ENCODE assay signal across 16 cellular contexts in genomic region chr2:164815071-164815793, GRCh38. TPM values are rescaled to one million over a fixed set of nuclear protein-coding genes. Genes with fewer than 3 reads are reported as not detected.
DNase-seq lines count a peak whose midpoint lies in the region; TF ChIP-seq lines count a peak whose summit lies in the region.
"Had no signal": no experiment of that assay in that cellular context is flagged by ENCODE, and none has a peak within 500 bp of the region (broad histone marks: within the 10 kb centered on the region; RNA-seq: fewer than 3 reads in every experiment).

No MANE protein-coding gene starts in this region.

- H3K4me3 ChIP-seq in mesendoderm (ENCODE audit: low read length): no peak overlapping the region
- no peak overlapping the region for H3K4me3 ChIP-seq in stomach
- no peak overlapping the region for H3K4me3 ChIP-seq in tibial artery
- no peak overlapping the region for H3K4me3 ChIP-seq in vagina
- no peak overlapping the region for H3K4me3 ChIP-seq in left ventricle myocardium inferior
- H3K4me3 ChIP-seq: GM23338 had no signal

- H3K79me1 ChIP-seq in mesendoderm (ENCODE audit: low read length): no peaks in the 10 kb centered on the region

- TF ChIP-seq POLR2A in stomach (IDR thresholded peaks at IDR 0.05) (no peak), vagina (IDR thresholded peaks at IDR 0.05) (no peak)

- H2BK120ac ChIP-seq in mesendoderm (ENCODE audit: low read depth, low read length): no peak overlapping the region

- intact Hi-C loops in stomach (cut with DNase I; ENCODE audit: low total_unique reads) (no loop called here), tibial artery (cut with DNase I; ENCODE audit: low total_unique reads) (no loop called here), vagina (cut with DNase I) (no loop called here), left ventricle myocardium inferior (cut with micrococcal nuclease) (no loop called here)

- H3K4ac ChIP-seq in mesendoderm (ENCODE audit: low read depth, low read length): peak overlapping the region; percentile 55

- TF ChIP-seq EP300 in stomach (IDR thresholded peaks at IDR 0.05): no peak

- no peak overlapping the region for H2BK5ac ChIP-seq in mesendoderm (ENCODE audit: low read length)

- H3K27ac Mint-ChIP-seq in mesothelial cell of epicardium: no peak overlapping the region
- H3K27ac Mint-ChIP-seq: CD4-positive, CD25-positive, alpha-beta regulatory T cell; CD8-positive, alpha-beta memory T cell; GM23338; HFFc6 had no signal

- H3K36me3 Mint-ChIP-seq in mesothelial cell of epicardium: no peaks in the 10 kb centered on the region
- H3K36me3 Mint-ChIP-seq: CD4-positive, CD25-positive, alpha-beta regulatory T cell; CD8-positive, alpha-beta memory T cell had no signal

- H3K4me1 ChIP-seq in mesendoderm (ENCODE audit: control insufficient read depth, low read depth, low read length): peaks cover 1% of the 10 kb centered on the region
- peaks cover 0 to 48% (median 21%) of the 10 kb centered on the region in 4 donors for H3K4me1 ChIP-seq in stomach
- peaks cover 0 to 82% (median 13%) of the 10 kb centered on the region in 4 donors for H3K4me1 ChIP-seq in tibial artery
- H3K4me1 ChIP-seq in vagina: peaks cover 9% of the 10 kb centered on the region
- peaks cover 55% of the 10 kb centered on the region for H3K4me1 ChIP-seq in left ventricle myocardium inferior
- H3K4me1 ChIP-seq: BE2C had no signal

- no peaks in the 10 kb centered on the region for H3K36me3 ChIP-seq in mesendoderm (ENCODE audit: control insufficient read depth, insufficient read depth, low read length)
- no peaks in the 10 kb centered on the region for H3K36me3 ChIP-seq in stomach
- no peaks in the 10 kb centered on the region for H3K36me3 ChIP-seq in tibial artery
- H3K36me3 ChIP-seq in vagina: no peaks in the 10 kb centered on the region
- no peaks in the 10 kb centered on the region for H3K36me3 ChIP-seq in left ventricle myocardium inferior
- H3K36me3 ChIP-seq: BE2C had no signal

- no peaks in the 10 kb centered on the region for H3K27me3 ChIP-seq in mesendoderm (ENCODE audit: insufficient read depth, low read length, poor library complexity)
- H3K27me3 ChIP-seq in stomach: no peaks in the 10 kb centered on the region
- H3K27me3 ChIP-seq in tibial artery: no peaks in the 10 kb centered on the region
- no peaks in the 10 kb centered on the region for H3K27me3 ChIP-seq in vagina
- no peaks in the 10 kb centered on the region for H3K27me3 ChIP-seq in left ventricle myocardium inferior (ENCODE audit: low read depth)
- H3K27me3 ChIP-seq: BE2C had no signal

- H3K4me3 Mint-ChIP-seq in mesothelial cell of epicardium: no peak overlapping the region
- H3K4me3 Mint-ChIP-seq: CD4-positive, CD25-positive, alpha-beta regulatory T cell; CD8-positive, alpha-beta memory T cell; GM23338; HFFc6 had no signal

- H3K9me3 Mint-ChIP-seq in mesothelial cell of epicardium: no peaks in the 10 kb centered on the region
- H3K9me3 Mint-ChIP-seq: GM23338, HFFc6 had no signal

- H2AK5ac ChIP-seq in mesendoderm (ENCODE audit: low read length): no peak overlapping the region

- H3K27ac ChIP-seq in VCaP: peak overlapping the region; percentile 46
- no peak overlapping the region for H3K27ac ChIP-seq in mesendoderm (ENCODE audit: low read depth, low read length)
- H3K27ac ChIP-seq in stomach: peak overlapping the region in 3 of 5 donors; percentile 5 to 33 (median 7)
- peak overlapping the region; percentile 39 to 48 for H3K27ac ChIP-seq in tibial artery
- H3K27ac ChIP-seq in vagina: no peak overlapping the region
- no peak overlapping the region for H3K27ac ChIP-seq in left ventricle myocardium inferior (replicated peaks)
- H3K27ac ChIP-seq: HL-60 had no signal

- H3K27me3 Mint-ChIP-seq in mesothelial cell of epicardium (ENCODE audit: low read depth): no peaks in the 10 kb centered on the region
- H3K27me3 Mint-ChIP-seq: CD4-positive, CD25-positive, alpha-beta regulatory T cell; CD8-positive, alpha-beta memory T cell had no signal

- H3K4me1 Mint-ChIP-seq in mesothelial cell of epicardium: peaks cover 19% of the 10 kb centered on the region
- H3K4me1 Mint-ChIP-seq: CD4-positive, CD25-positive, alpha-beta regulatory T cell; CD8-positive, alpha-beta memory T cell; GM23338 had no signal

- no CpG with 5 or more reads among the region's 3 CpGs for WGBS in mesendoderm (ENCODE audit: extremely low coverage, insufficient coverage, low lambda C conversion rate)
- WGBS in stomach, 5 donors: 75 to 86% (median 79%) methylated on average over 3 of the region's 3 CpGs

- H3K4me2 ChIP-seq in mesendoderm (ENCODE audit: low read length): no peak overlapping the region
- H3K4me2 ChIP-seq: GM23338 had no signal

- TF ChIP-seq CTCF in VCaP (conservative IDR thresholded peaks at IDR 0.05) (no peak), stomach (IDR thresholded peaks at IDR 0.05) (no peak), tibial artery (IDR thresholded peaks at IDR 0.05) (no peak), mesothelial cell of epicardium (IDR thresholded peaks at IDR 0.05; ENCODE audit: unreplicated experiment) (no peak), vagina (IDR thresholded peaks at IDR 0.05) (no peak), left ventricle myocardium inferior (IDR thresholded peaks at IDR 0.05; ENCODE audit: borderline replicate concordance) (no peak)

- H3K9me3 ChIP-seq in stomach (no peaks in the 10 kb centered on the region), tibial artery (no peaks in the 10 kb centered on the region), vagina (no peaks in the 10 kb centered on the region), left ventricle myocardium inferior (replicated peaks) (no peaks in the 10 kb centered on the region)
- H3K9me3 ChIP-seq: BE2C had no signal

- no peak overlapping the region for H3K9ac ChIP-seq in mesendoderm (ENCODE audit: low read length)

- no peak overlapping the region for H3K56ac ChIP-seq in mesendoderm (ENCODE audit: low read length)

- no peak overlapping the region for H3K23ac ChIP-seq in mesendoderm (ENCODE audit: low read length)

- DNase-seq in mesendoderm (peak; percentile 56), stomach (no peak), tibial artery (no peak), mesothelial cell of epicardium (ENCODE audit: low spot score in 2 of 2, unreplicated experiment in 2 of 2) (no peak), vagina (ENCODE audit: extremely low spot score in 2 of 2) (no peak), left ventricle myocardium inferior (no peak)
- DNase-seq: BE2C; C1 segment of cervical spinal cord; CD4-positive, CD25-positive, alpha-beta regulatory T cell; CD8-positive, alpha-beta memory T cell; COR-L47; GDM1; HFFc6 had no signal

- no peak overlapping the region for H4K8ac ChIP-seq in mesendoderm (ENCODE audit: low read depth, low read length)

- no peaks in the 10 kb centered on the region for H3K79me2 ChIP-seq in mesendoderm (ENCODE audit: control insufficient read depth, insufficient read depth, low read length)

- H3K18ac ChIP-seq in mesendoderm (ENCODE audit: low read length): peak overlapping the region; percentile 52

- no peak overlapping the region for H4K5ac ChIP-seq in mesendoderm (ENCODE audit: low read length)

- H2BK15ac ChIP-seq in mesendoderm (replicated peaks; ENCODE audit: low read depth): no peak overlapping the region

RNA-seq across cellular contexts. Expression of gene COBLL1, which starts 26.4 kb away (rescaled TPM):
- polyA plus RNA-seq in mesendoderm (2013, experiment 1 of 2): 7.7 TPM
- 7.3 TPM for polyA plus RNA-seq in mesendoderm (2013, experiment 2 of 2)
- total RNA-seq in stomach (100 to 1,000 TPM in 3 of 5 donors, 10 to 100 TPM in 2; 28.4 to 129 (median 109) TPM), mesothelial cell of epicardium (98.5 to 110 TPM (median 109 TPM) in 3 replicates), vagina (79.6 TPM), left ventricle myocardium inferior (15.3 TPM)
- polyA plus RNA-seq in stomach: 10 to 100 TPM; 11.8 to 35.6 (median 12.8) TPM
- total RNA-seq: CD8-positive, alpha-beta memory T cell had no signal
- polyA plus RNA-seq: CD8-positive, alpha-beta memory T cell had no signal

Comparison
In these comparisons a context has a peak if more than half of its experiments do, and no peak if none do; other contexts are left out.
1. H3K27ac ChIP-seq: peak in VCaP (single experiment), stomach (3 of 5) and tibial artery (2 of 2); none in mesendoderm (single experiment), vagina (single experiment) and left ventricle myocardium inferior (single experiment).